Comparison of ENCODE assay signal across 8 cellular contexts in the genomic region with DNA sequence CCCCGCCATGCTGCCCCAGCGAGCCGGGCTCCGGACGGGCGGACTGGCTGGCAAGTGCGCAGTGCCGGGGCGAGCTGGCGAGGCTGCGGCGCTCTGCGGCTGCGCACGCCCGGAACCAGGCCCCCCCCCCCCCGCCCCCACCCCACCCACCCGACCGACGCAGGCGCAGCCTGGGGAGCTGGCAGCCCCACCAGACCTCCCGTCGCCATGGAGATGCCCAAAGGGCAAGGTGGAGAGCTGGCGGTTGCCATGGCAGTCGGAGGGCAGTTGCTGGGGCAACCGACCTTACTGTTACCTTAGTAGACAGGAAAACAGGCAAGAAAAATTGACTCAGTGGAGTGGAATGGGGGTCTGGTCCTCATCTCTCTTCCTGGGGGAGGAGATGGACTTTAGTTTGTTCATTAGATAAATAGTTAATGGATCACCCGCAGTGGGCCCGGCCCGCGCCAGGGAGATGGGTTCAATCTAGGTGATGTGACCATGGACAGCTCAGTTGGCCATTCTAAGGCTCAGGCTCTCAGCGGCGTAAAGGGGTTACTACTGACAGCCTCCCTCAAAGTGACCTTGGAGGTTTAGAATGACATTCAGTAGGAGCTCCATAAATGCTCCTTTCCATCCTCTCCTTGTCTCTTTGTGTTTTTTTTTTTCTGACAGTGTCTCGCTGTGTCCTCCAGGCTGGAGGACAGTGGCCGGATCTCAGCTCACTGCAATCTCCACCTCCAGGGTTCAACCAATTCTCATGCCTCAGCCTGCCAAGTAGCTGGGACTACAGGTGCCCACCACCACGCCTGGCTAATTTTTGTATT. TPM values are rescaled to one million over a fixed set of nuclear protein-coding genes. Genes with fewer than 3 reads are reported as not detected.
DNase-seq lines count a peak whose midpoint lies in the region; ATAC-seq and TF ChIP-seq lines count a peak whose summit lies in the region.

A gene with protein sequence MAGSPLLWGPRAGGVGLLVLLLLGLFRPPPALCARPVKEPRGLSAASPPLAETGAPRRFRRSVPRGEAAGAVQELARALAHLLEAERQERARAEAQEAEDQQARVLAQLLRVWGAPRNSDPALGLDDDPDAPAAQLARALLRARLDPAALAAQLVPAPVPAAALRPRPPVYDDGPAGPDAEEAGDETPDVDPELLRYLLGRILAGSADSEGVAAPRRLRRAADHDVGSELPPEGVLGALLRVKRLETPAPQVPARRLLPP (minus strand): TSS at position 87 of the 806 bp plus-strand sequence. CDS start 78 bp downstream, at position 9.

- 15 to 39% methylated on average over 14 to 34 of the region's 35 CpGs for WGBS in heart right ventricle, 2 donors

- no peak for DNase-seq in heart right ventricle
- DNase-seq in right atrium auricular region (ENCODE audit: low spot score) = no peak
- peak; percentile 58 for DNase-seq in SK-N-DZ (ENCODE audit: low spot score)
- no peak for DNase-seq in coronary artery (ENCODE audit: low spot score)
- DNase-seq in NAMALWA (ENCODE audit: low spot score) = no peak

- H3K27me3 ChIP-seq in heart right ventricle (peaks cover 0 to 78% (median 40%) of the 10 kb centered on the region in 7 donors), right atrium auricular region (peaks cover 0 to 4% of the 10 kb centered on the region in 2 donors), neuron (ENCODE audit: insufficient read depth, low read length) (no peaks in the 10 kb centered on the region)

- intact Hi-C loops in heart right ventricle (cut with DNase I) = loop anchor here in 1 of 10 donors (10.0 kb wide), 1 partner anchor 61 kb away; no protein-coding TSS in a partner anchor

- no peaks in the 10 kb centered on the region for H3K9me3 ChIP-seq in heart right ventricle
- H3K9me3 ChIP-seq in right atrium auricular region = no peaks in the 10 kb centered on the region
- no peaks in the 10 kb centered on the region for H3K9me3 ChIP-seq in neuron (ENCODE audit: low read length)

- H3K4me3 ChIP-seq in heart right ventricle = peak within 1 kb of the TSS in 6 of 10 donors; percentile 7 to 26 (median 19)
- H3K4me3 ChIP-seq in right atrium auricular region = peak within 1 kb of the TSS in 1 of 2 donors; percentile 39
- peak within 1 kb of the TSS; percentile 45 for H3K4me3 ChIP-seq in coronary artery
- peak within 1 kb of the TSS; percentile 49 for H3K4me3 ChIP-seq in neuron (ENCODE audit: low read length)

- no peak within 1 kb of the TSS for H2AFZ ChIP-seq in neuron (ENCODE audit: low read depth, low read length)

- no peak within 1 kb of the TSS for H3K27ac ChIP-seq in heart right ventricle
- H3K27ac ChIP-seq in right atrium auricular region = no peak within 1 kb of the TSS
- H3K27ac ChIP-seq in coronary artery = no peak within 1 kb of the TSS

- no peak for TF ChIP-seq CTCF in heart right ventricle (IDR thresholded peaks at IDR 0.05)
- no peak for TF ChIP-seq CTCF in right atrium auricular region (IDR thresholded peaks at IDR 0.05)
- TF ChIP-seq CTCF in coronary artery (IDR thresholded peaks at IDR 0.05) = no peak

- no peak for ATAC-seq in heart right ventricle
- no peak for ATAC-seq in GM19452 (IDR thresholded peaks at IDR 0.05; ENCODE audit: unreplicated experiment)
- ATAC-seq in HG02763 (IDR thresholded peaks at IDR 0.05; ENCODE audit: unreplicated experiment) = no peak

- H3K4me1 ChIP-seq in heart right ventricle (no peaks in the 10 kb centered on the region), right atrium auricular region (no peaks in the 10 kb centered on the region), neuron (ENCODE audit: insufficient read depth, low read length) (peaks cover 6% of the 10 kb centered on the region)

- no peaks in the 10 kb centered on the region for H3K36me3 ChIP-seq in heart right ventricle
- H3K36me3 ChIP-seq in right atrium auricular region = no peaks in the 10 kb centered on the region
- no peaks in the 10 kb centered on the region for H3K36me3 ChIP-seq in neuron (ENCODE audit: insufficient read depth, low read length)

RNA-seq across cellular contexts. Expression of the gene that starts here (rescaled TPM):
- total RNA-seq in heart right ventricle = under 1 TPM in 5 of 10 donors, not detected in 5; 0.36 to 0.78 (median 0.39) TPM
- under 1 TPM in 1 of 2 donors, not detected in 1; 0.03 TPM for polyA plus RNA-seq in heart right ventricle
- 10 to 100 TPM in 1 of 2 donors, 1 to 10 TPM in 1; 4.3 to 12.5 TPM for total RNA-seq in right atrium auricular region
- 65.2 and 80.9 TPM in 2 replicates for polyA plus RNA-seq in SK-N-DZ (2014; cell fraction: cytosol; rRNA removed)
- polyA plus RNA-seq in SK-N-DZ (2014; cell fraction: nucleus; rRNA removed) = 28.7 and 37.3 TPM in 2 replicates
